Comparison of ENCODE assay signal across 11 cellular contexts in genomic region chr9:74499111-74499601, GRCh38. TPM values are rescaled to one million over a fixed set of nuclear protein-coding genes. Genes with fewer than 3 reads are reported as not detected.
A peak's percentile ranks its signal among the peaks of the same experiment; 100 is the strongest.
DNase-seq lines count a peak whose midpoint lies in the region; ATAC-seq, FAIRE-seq and TF ChIP-seq lines count a peak whose summit lies in the region.
"Had no signal": no experiment of that assay in that cellular context is flagged by ENCODE, and none has a peak within 500 bp of the region (broad histone marks: within the 10 kb centered on the region; RNA-seq: fewer than 3 reads in every experiment).

No MANE protein-coding gene starts in this region.

- H3K9me3 Mint-ChIP-seq in IgD-negative memory B cell = no peaks in the 10 kb centered on the region
- no peaks in the 10 kb centered on the region for H3K9me3 Mint-ChIP-seq in natural killer cell

- TF ChIP-seq CTCF in A549 (IDR thresholded peaks at IDR 0.05) = no peak
- TF ChIP-seq CTCF in natural killer cell (IDR thresholded peaks at IDR 0.05) = no peak

- H3K27me3 Mint-ChIP-seq in IgD-negative memory B cell (peaks cover 40% of the 10 kb centered on the region), natural killer cell (ENCODE audit: low read depth in 2 of 2) (peaks cover 26 to 47% of the 10 kb centered on the region in 2 donors)

- H3K4me1 ChIP-seq in A549 = peaks cover 10% of the 10 kb centered on the region; the same call in 2 of the 3 replicates

- no peak overlapping the region for H3K27ac ChIP-seq in A549

- no peak overlapping the region for H3K4me3 ChIP-seq in A549

- CTCF ChIA-PET in A549 (lab: Yijun Ruan, JAX) = interaction anchor here (0.9 to 1.2 kb wide), 3 partner anchors 22 to 1298 kb away, joined by 3 to 5 read pairs (median 3); no protein-coding TSS in a partner anchor

- TF ChIP-seq RAD21 in A549 (conservative IDR thresholded peaks at IDR 0.05 in 1 of 2, IDR thresholded peaks at IDR 0.05 in 1 of 2) = no peak

- WGBS in A549 (ENCODE audit: missing lambda C conversion rate) = 7% methylated on average over 14 of the region's 19 CpGs

- intact Hi-C loops in natural killer cell (cut with micrococcal nuclease) = no loop called here

- POLR2A ChIA-PET in A549 (lab: Yijun Ruan, JAX) = no interaction called here

- H3K36me3 Mint-ChIP-seq in IgD-negative memory B cell (no peaks in the 10 kb centered on the region), natural killer cell (no peaks in the 10 kb centered on the region)

- H3K4me1 Mint-ChIP-seq in IgD-negative memory B cell (peaks cover 6 to 20% (median 10%) of the 10 kb centered on the region in 3 donors), natural killer cell (peaks cover 25 to 48% of the 10 kb centered on the region in 2 donors)

- H3K4me3 Mint-ChIP-seq in IgD-negative memory B cell (peak overlapping the region; percentile 66 to 92 (median 78)), natural killer cell (peak overlapping the region; percentile 82)

- no peak for DNase-seq in A549 (ENCODE audit: low read depth in 1 of 2, low spot score in 1 of 2)
- DNase-seq in ecto neural progenitor cell (ENCODE audit: low spot score) = peak; percentile 53
- no peak for DNase-seq in natural killer cell
- DNase-seq in inferior parietal cortex (ENCODE audit: extremely low spot score) = no peak
- no peak for DNase-seq in COR-L47 (lab: John Stamatoyannopoulos, UW)
- DNase-seq: GF-D8 had no signal

- no peak for TF ChIP-seq POLR2A in A549 (IDR thresholded peaks at IDR 0.05; ENCODE audit: low read length)

- ATAC-seq in A549 = no peak
- no peak for ATAC-seq in natural killer cell
- ATAC-seq in HG03095 (IDR thresholded peaks at IDR 0.05; ENCODE audit: unreplicated experiment) = no peak
- no peak for ATAC-seq in GM21360 (IDR thresholded peaks at IDR 0.05; ENCODE audit: unreplicated experiment)

- no peaks in the 10 kb centered on the region for H3K9me3 ChIP-seq in A549

- H3K4me2 ChIP-seq in A549 = peak overlapping the region; percentile 93; the same call in 2 of the 3 replicates

- H3K27ac Mint-ChIP-seq in IgD-negative memory B cell = peak overlapping the region in 1 of 3 donors; percentile 78
- H3K27ac Mint-ChIP-seq in natural killer cell = peak overlapping the region in 1 of 2 donors; percentile 92

- FAIRE-seq in A549 (lab: Jason Lieb, UNC) = no peak

- TF ChIP-seq EP300 in A549 (IDR thresholded peaks at IDR 0.05) = no peak

TF ChIP-seq in A549, 52 proteins besides CTCF, POLR2A, EP300 and RAD21:
- TF ChIP-seq NPAS2 (CRISPR knock-in tag; IDR thresholded peaks at IDR 0.05; ENCODE audit: borderline replicate concordance) (no peak), RNF2 (IDR thresholded peaks at IDR 0.05; ENCODE audit: borderline replicate concordance, low read depth) (no peak), CBX8 (IDR thresholded peaks at IDR 0.05) (no peak), KDM5A (IDR thresholded peaks at IDR 0.05) (no peak), JUN (IDR thresholded peaks at IDR 0.05) (no peak), E2F6 (IDR thresholded peaks at IDR 0.05; ENCODE audit: borderline replicate concordance, low read depth) (no peak), HOXA7 (CRISPR knock-in tag; IDR thresholded peaks at IDR 0.05) (no peak), SREBF2 (IDR thresholded peaks at IDR 0.05) (no peak), CBX2 (IDR thresholded peaks at IDR 0.05; ENCODE audit: borderline replicate concordance, low read depth) (no peak), SMC3 (IDR thresholded peaks at IDR 0.05) (no peak), EHF (CRISPR knock-in tag; IDR thresholded peaks at IDR 0.05) (no peak)
- TF ChIP-seq, protein P1, sequence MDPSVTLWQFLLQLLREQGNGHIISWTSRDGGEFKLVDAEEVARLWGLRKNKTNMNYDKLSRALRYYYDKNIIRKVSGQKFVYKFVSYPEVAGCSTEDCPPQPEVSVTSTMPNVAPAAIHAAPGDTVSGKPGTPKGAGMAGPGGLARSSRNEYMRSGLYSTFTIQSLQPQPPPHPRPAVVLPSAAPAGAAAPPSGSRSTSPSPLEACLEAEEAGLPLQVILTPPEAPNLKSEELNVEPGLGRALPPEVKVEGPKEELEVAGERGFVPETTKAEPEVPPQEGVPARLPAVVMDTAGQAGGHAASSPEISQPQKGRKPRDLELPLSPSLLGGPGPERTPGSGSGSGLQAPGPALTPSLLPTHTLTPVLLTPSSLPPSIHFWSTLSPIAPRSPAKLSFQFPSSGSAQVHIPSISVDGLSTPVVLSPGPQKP (IDR thresholded peaks at IDR 0.05; ENCODE audit: low read depth, low read length) = no peak
TF ChIP-seq in A549: peak in this region for 0.

RNA-seq across cellular contexts. Expression of gene RORB, which starts 2.0 kb away (rescaled TPM):
- not detected in 2 replicates for polyA plus RNA-seq in A549 (2011; rRNA removed)
- polyA plus RNA-seq in A549 (2012; cell fraction: cytosol; rRNA removed) = not detected in 2 replicates
- not detected in 2 replicates for polyA plus RNA-seq in A549 (2012; cell fraction: nucleus; rRNA removed)
- not detected in 3 replicates for polyA plus RNA-seq in A549 (2017; fragmentation: RNase III; extraction: RNeasy Plus Mini Kit Qiagen cat#74134 plus additional on column Dnase treatment)
- polyA minus RNA-seq in A549 (2011; rRNA and poly(A)+ RNA removed) = not detected in 2 replicates
- not detected for polyA plus RNA-seq in IgD-negative memory B cell
- total RNA-seq in natural killer cell = under 1 TPM; 0.38 to 0.73 (median 0.41) TPM
- total RNA-seq: kidney epithelial cell, NCI-H460 had no signal
